In the genomic region with DNA sequence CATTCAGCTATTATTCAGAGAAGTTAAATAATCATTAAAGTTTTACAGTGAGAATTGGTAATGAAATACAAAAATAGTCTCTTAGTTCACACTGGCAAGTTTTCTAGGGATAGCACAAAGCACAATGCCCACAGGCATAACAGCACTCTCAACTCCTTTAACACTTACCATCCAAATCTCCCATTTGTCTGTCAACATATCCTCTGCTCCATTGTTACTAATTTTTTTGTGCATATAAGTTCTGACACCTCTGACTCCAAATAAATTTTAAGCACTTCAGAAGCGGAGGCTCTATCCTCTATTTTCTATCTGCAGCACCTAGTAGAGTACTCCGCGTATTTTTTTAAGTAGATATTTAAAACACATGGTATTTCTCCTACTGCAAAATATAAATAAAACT, we compare ENCODE assay signal across 20 cellular contexts. TPM values are rescaled to one million over a fixed set of nuclear protein-coding genes. Genes with fewer than 3 reads are reported as not detected.
DNase-seq lines count a peak whose midpoint lies in the region; ATAC-seq, FAIRE-seq and TF ChIP-seq lines count a peak whose summit lies in the region.
"Had no signal": no experiment of that assay in that cellular context is flagged by ENCODE, and none has a peak within 500 bp of the region (broad histone marks: within the 10 kb centered on the region; RNA-seq: fewer than 3 reads in every experiment).

No MANE protein-coding gene starts in this region.

- no peaks in the 10 kb centered on the region for H3K4me1 Mint-ChIP-seq in immature natural killer cell

- H3K4me3 ChIP-seq in A549 (0 out of 3 replicates have a peak overlapping the region, but pooled peaks have one; percentile 19), HL-60 (replicated peaks; ENCODE audit: insufficient read depth, low read length) (no peak overlapping the region), mesodermal cell (ENCODE audit: extremely low read depth, insufficient read depth, low read length, poor library complexity, severe bottlenecking) (no peak overlapping the region), uterus (no peak overlapping the region)

- no peak for TF ChIP-seq POLR2A in A549 (IDR thresholded peaks at IDR 0.05; ENCODE audit: low read length)
- TF ChIP-seq POLR2A in uterus (IDR thresholded peaks at IDR 0.05): no peak

- POLR2A ChIA-PET in A549 (lab: Yijun Ruan, JAX): interaction anchor here (1.1 to 1.3 kb wide), 2 partner anchors 13 to 15 kb away, joined by 3 to 6 read pairs; a partner anchor contains a TSS

- CTCF ChIA-PET in A549 (lab: Yijun Ruan, JAX): no interaction called here

- no peak overlapping the region for H3K4me3 Mint-ChIP-seq in immature natural killer cell
- H3K4me3 Mint-ChIP-seq: CD8-positive, alpha-beta T cell; IgD-negative memory B cell had no signal

- TF ChIP-seq EP300 in A549 (IDR thresholded peaks at IDR 0.05): no peak

- DNase-seq in A549 (ENCODE audit: low read depth in 1 of 2, low spot score in 1 of 2) (no peak), HL-60 (ENCODE audit: low read depth in 1 of 2, low spot score in 1 of 2) (no peak), epithelial cell of prostate (ENCODE audit: low read depth, low spot score) (no peak), uterus (no peak), immature natural killer cell (no peak)
- DNase-seq: 8988T; BE2C; CD8-positive, alpha-beta T cell; COR-L47; DMS153; DND-41; GDM1 had no signal

- H3K27me3 ChIP-seq in HL-60 (ENCODE audit: insufficient read depth, poor library complexity, severe bottlenecking) (no peaks in the 10 kb centered on the region), uterus (no peaks in the 10 kb centered on the region)

- 77% methylated on average over 3 of the region's 3 CpGs for WGBS in A549 (ENCODE audit: missing lambda C conversion rate)
- WGBS in mesodermal cell (ENCODE audit: insufficient coverage in 2 of 2), 2 experiments: no CpG with 5 or more reads among the region's 3 CpGs

- peak overlapping the region; percentile 71 for H3K4me2 ChIP-seq in A549

- H3K27ac Mint-ChIP-seq in immature natural killer cell: no peak overlapping the region
- H3K27ac Mint-ChIP-seq: CD8-positive, alpha-beta T cell; IgD-negative memory B cell had no signal

- H3K36me3 Mint-ChIP-seq in immature natural killer cell: no peaks in the 10 kb centered on the region
- H3K36me3 Mint-ChIP-seq: CD8-positive, alpha-beta T cell; IgD-negative memory B cell had no signal

- FAIRE-seq in A549 (lab: Jason Lieb, UNC): no peak
- FAIRE-seq: D721Med, GM12892 had no signal

- ATAC-seq in A549 (peak in 1 of 2 experiments; percentile 43; a peak in 3 of 6 replicates), SK-N-SH treated with all-trans-retinoic acid at 6 μM for 48 hours (no peak)
- no peak for ATAC-seq in activated CD4-positive, CD25-positive, alpha-beta regulatory T cell treated with anti-CD3 and anti-CD28 coated beads, Interleukin-2, amount 50 U/mL, for 24 hours
- ATAC-seq: CD8-positive, alpha-beta T cell; HCT116 had no signal

- peak overlapping the region; percentile 89 to 93 for H3K27ac ChIP-seq in A549
- H3K27ac ChIP-seq in HL-60 (replicated peaks): peak overlapping the region; percentile 35; the same call in 1 of the 2 replicates
- peak overlapping the region; percentile 30 for H3K27ac ChIP-seq in epithelial cell of prostate
- H3K27ac ChIP-seq in mesodermal cell (ENCODE audit: low read depth, low read length, severe bottlenecking): peak overlapping the region; percentile 39
- no peak overlapping the region for H3K27ac ChIP-seq in uterus
- H3K27ac ChIP-seq: C4-2B had no signal

- H3K36me3 ChIP-seq in mesodermal cell (ENCODE audit: control insufficient read depth, insufficient read depth, low read length) (no peaks in the 10 kb centered on the region), uterus (no peaks in the 10 kb centered on the region)
- H3K36me3 ChIP-seq: BE2C had no signal

- TF ChIP-seq CTCF in A549 (IDR thresholded peaks at IDR 0.05) (no peak), HL-60 (IDR thresholded peaks at IDR 0.05; ENCODE audit: insufficient read depth, low read length) (no peak), uterus (IDR thresholded peaks at IDR 0.05) (no peak)

- H3K9me3 ChIP-seq in A549 (no peaks in the 10 kb centered on the region), mesodermal cell (ENCODE audit: control insufficient read depth, low read length) (no peaks in the 10 kb centered on the region), uterus (no peaks in the 10 kb centered on the region)
- H3K9me3 ChIP-seq: BE2C had no signal

- peaks cover 70% of the 10 kb centered on the region for H3K4me1 ChIP-seq in A549
- H3K4me1 ChIP-seq in mesodermal cell (ENCODE audit: control insufficient read depth, insufficient read depth, low read length, poor library complexity, severe bottlenecking): peaks cover 14% of the 10 kb centered on the region
- H3K4me1 ChIP-seq in uterus: no peaks in the 10 kb centered on the region
- H3K4me1 ChIP-seq: BE2C had no signal

- no peaks in the 10 kb centered on the region for H3K9me3 Mint-ChIP-seq in immature natural killer cell
- H3K9me3 Mint-ChIP-seq: CD8-positive, alpha-beta T cell had no signal

- peaks cover 0 to 7% (median 2%) of the 10 kb centered on the region in 3 donors for H3K27me3 Mint-ChIP-seq in immature natural killer cell (ENCODE audit: low read depth in 3 of 3)

- TF ChIP-seq RAD21 in A549 (conservative IDR thresholded peaks at IDR 0.05 in 1 of 2, IDR thresholded peaks at IDR 0.05 in 1 of 2): no peak

- intact Hi-C loops in uterus (cut with DNase I; ENCODE audit: low total_unique reads): no loop called here

TF ChIP-seq in A549, 52 proteins besides CTCF, POLR2A, EP300 and RAD21:
- TF ChIP-seq HEYL (CRISPR knock-in tag; IDR thresholded peaks at IDR 0.05) (no peak), NPAS2 (CRISPR knock-in tag; IDR thresholded peaks at IDR 0.05; ENCODE audit: borderline replicate concordance) (no peak), JUN (IDR thresholded peaks at IDR 0.05) (no peak), HOXA7 (CRISPR knock-in tag; IDR thresholded peaks at IDR 0.05) (0 out of 2 replicates have a peak, but pooled peaks have one; percentile 70), FOSL2 (IDR thresholded peaks at IDR 0.05) (no peak), FOSL2 (CRISPR knock-in tag; IDR thresholded peaks at IDR 0.05) (no peak), SREBF2 (IDR thresholded peaks at IDR 0.05) (no peak)
- TF ChIP-seq, protein P1, sequence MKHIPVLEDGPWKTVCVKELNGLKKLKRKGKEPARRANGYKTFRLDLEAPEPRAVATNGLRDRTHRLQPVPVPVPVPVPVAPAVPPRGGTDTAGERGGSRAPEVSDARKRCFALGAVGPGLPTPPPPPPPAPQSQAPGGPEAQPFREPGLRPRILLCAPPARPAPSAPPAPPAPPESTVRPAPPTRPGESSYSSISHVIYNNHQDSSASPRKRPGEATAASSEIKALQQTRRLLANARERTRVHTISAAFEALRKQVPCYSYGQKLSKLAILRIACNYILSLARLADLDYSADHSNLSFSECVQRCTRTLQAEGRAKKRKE (CRISPR knock-in tag; IDR thresholded peaks at IDR 0.05; ENCODE audit: low read depth): no peak
- TF ChIP-seq, protein P2, sequence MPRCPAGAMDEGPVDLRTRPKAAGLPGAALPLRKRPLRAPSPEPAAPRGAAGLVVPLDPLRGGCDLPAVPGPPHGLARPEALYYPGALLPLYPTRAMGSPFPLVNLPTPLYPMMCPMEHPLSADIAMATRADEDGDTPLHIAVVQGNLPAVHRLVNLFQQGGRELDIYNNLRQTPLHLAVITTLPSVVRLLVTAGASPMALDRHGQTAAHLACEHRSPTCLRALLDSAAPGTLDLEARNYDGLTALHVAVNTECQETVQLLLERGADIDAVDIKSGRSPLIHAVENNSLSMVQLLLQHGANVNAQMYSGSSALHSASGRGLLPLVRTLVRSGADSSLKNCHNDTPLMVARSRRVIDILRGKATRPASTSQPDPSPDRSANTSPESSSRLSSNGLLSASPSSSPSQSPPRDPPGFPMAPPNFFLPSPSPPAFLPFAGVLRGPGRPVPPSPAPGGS (IDR thresholded peaks at IDR 0.05): no peak
TF ChIP-seq in A549: peak in this region for 1.

TF ChIP-seq in SK-N-SH treated with all-trans-retinoic acid at 6 μM for 48 hours, 23 proteins besides CTCF, POLR2A, EP300 and RAD21 (continues in another document):
- no peak for TF ChIP-seq ARNTL (CRISPR knock-in tag; IDR thresholded peaks at IDR 0.05; ENCODE audit: borderline replicate concordance, low read depth)
- TF ChIP-seq OSR1 (CRISPR knock-in tag; IDR thresholded peaks at IDR 0.05): no peak
- TF ChIP-seq, protein P3, sequence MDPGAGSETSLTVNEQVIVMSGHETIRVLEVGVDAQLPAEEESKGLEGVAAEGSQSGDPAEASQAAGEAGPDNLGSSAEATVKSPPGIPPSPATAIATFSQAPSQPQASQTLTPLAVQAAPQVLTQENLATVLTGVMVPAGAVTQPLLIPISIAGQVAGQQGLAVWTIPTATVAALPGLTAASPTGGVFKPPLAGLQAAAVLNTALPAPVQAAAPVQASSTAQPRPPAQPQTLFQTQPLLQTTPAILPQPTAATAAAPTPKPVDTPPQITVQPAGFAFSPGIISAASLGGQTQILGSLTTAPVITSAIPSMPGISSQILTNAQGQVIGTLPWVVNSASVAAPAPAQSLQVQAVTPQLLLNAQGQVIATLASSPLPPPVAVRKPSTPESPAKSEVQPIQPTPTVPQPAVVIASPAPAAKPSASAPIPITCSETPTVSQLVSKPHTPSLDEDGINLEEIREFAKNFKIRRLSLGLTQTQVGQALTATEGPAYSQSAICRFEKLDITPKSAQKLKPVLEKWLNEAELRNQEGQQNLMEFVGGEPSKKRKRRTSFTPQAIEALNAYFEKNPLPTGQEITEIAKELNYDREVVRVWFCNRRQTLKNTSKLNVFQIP (CRISPR knock-in tag; IDR thresholded peaks at IDR 0.05; ENCODE audit: borderline replicate concordance, low read depth): no peak
- TF ChIP-seq SNAI2 (CRISPR knock-in tag; IDR thresholded peaks at IDR 0.05): no peak
- TF ChIP-seq ISL1 (CRISPR knock-in tag; IDR thresholded peaks at IDR 0.05): no peak

RNA-seq across cellular contexts. Expression of a gene that starts 15.6 kb away (rescaled TPM):
- 32.4 and 48.9 TPM in 2 replicates for polyA plus RNA-seq in A549 (2011; rRNA removed)
- polyA plus RNA-seq in A549 (2012; cell fraction: cytosol; rRNA removed): 12.8 and 15.7 TPM in 2 replicates
- polyA plus RNA-seq in A549 (2012; cell fraction: nucleus; rRNA removed): 6.7 and 9.7 TPM in 2 replicates
- polyA plus RNA-seq in A549 (2017; fragmentation: RNase III; extraction: RNeasy Plus Mini Kit Qiagen cat#74134 plus additional on column Dnase treatment): 119 to 128 TPM (median 120 TPM) in 3 replicates
- 30.3 and 32.6 TPM in 2 replicates for polyA minus RNA-seq in A549 (2011; rRNA and poly(A)+ RNA removed)
- polyA plus RNA-seq in mesodermal cell (2013, experiment 1 of 2): 8.4 TPM
- polyA plus RNA-seq in mesodermal cell (2013, experiment 2 of 2): 13.1 TPM
- 10 to 100 TPM; 23.5 to 70.6 (median 45.0) TPM for total RNA-seq in uterus
- polyA plus RNA-seq in immature natural killer cell: not detected
- total RNA-seq: CD8-positive, alpha-beta T cell had no signal
- polyA plus RNA-seq: IgD-negative memory B cell had no signal

Comparison
In these comparisons a context has a peak if more than half of its experiments do, and no peak if none do; other contexts are left out.
1. H3K27ac ChIP-seq: peak in A549 (2 of 2), HL-60 (single experiment), epithelial cell of prostate (single experiment) and mesodermal cell (single experiment); none in uterus (0 of 2).
2. RNA of a gene that starts 15.6 kb away (polyA plus RNA-seq): 6.7 to 128 TPM in A549; not detected in immature natural killer cell; every median in the first group is over 4 times any median in the second.